Comparison of ENCODE assay signal across 30 cellular contexts in the genomic region with DNA sequence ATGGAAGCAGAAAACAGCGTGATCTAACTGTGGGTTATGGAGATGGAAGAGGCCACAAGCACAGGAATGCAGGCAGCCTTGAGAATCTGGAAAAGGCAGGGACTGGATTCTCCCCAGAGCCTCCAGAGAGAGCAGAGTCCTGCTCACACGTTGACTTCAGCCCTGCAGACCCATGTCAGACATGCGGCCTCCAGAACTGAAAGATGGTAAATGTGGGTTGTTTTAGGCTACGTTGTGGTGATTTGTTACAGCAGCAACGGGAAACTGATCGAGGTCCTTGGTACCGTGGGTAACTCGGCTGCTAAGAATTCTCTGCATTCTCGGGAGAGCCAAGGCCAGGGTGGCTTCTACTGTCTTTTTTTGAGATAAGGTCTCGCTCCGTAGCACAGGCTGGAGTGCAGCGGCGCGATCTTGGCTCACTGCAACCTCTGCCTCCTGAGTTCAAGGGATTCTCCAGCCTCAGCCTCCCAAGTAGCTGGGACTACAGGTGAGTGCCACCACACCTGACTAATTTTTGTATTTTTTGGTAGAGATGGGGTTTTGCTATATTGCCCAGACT.
"Had no signal": no experiment of that assay in that cellular context is flagged by ENCODE, and none has a peak within 500 bp of the region (broad histone marks: within the 10 kb centered on the region; RNA-seq: fewer than 3 reads in every experiment).

No MANE protein-coding gene starts in this region.

- H3K4me3 ChIP-seq: ascending aorta, cardiac muscle cell, colonic mucosa, dorsolateral prefrontal cortex, left lung, ovary, SK-N-MC, skin epidermis, thoracic aorta, upper lobe of left lung had no signal

- H3K4me3 Mint-ChIP-seq: activated CD4-positive, alpha-beta T cell treated with anti-CD3 and anti-CD28 coated beads for 36 hours; activated CD8-positive, alpha-beta T cell treated with anti-CD3 and anti-CD28 coated beads, Interleukin-2, amount 10 ng/mL, durations not matched to agents 7 days and 5 days; activated naive CD8-positive, alpha-beta T cell treated with anti-CD3 and anti-CD28 coated beads for 36 hours; brain; effector memory CD8-positive, alpha-beta T cell; naive B cell; nephron progenitor cell had no signal

- H3K27ac ChIP-seq: ascending aorta, cardiac muscle cell, colonic mucosa, dorsolateral prefrontal cortex, left lung, neutrophil, ovary, SK-N-MC, skin epidermis, thoracic aorta, upper lobe of left lung had no signal

- H3K36me3 Mint-ChIP-seq: activated naive CD8-positive, alpha-beta T cell treated with anti-CD3 and anti-CD28 coated beads for 36 hours; brain had no signal

- H3K36me3 ChIP-seq: ascending aorta, cardiac muscle cell, colonic mucosa, left lung, neutrophil, ovary, thoracic aorta, upper lobe of left lung had no signal

- ATAC-seq: activated CD4-positive, alpha-beta T cell treated with anti-CD3 and anti-CD28 coated beads for 36 hours; activated CD8-positive, alpha-beta T cell treated with anti-CD3 and anti-CD28 coated beads, Interleukin-2, amount 10 ng/mL, durations not matched to agents 7 days and 5 days; effector memory CD8-positive, alpha-beta T cell; left lung; sciatic nerve; stimulated activated naive CD8-positive, alpha-beta T cell treated with anti-CD3 and anti-CD28 coated beads, Interleukin-15, Interleukin-2, amounts not matched to agents 100 U/mL and 50 U/mL, for 24 hours had no signal

- H3K27me3 ChIP-seq: ascending aorta, cardiac muscle cell, colonic mucosa, ovary, upper lobe of left lung had no signal

- H3K27ac Mint-ChIP-seq: activated CD4-positive, alpha-beta T cell treated with anti-CD3 and anti-CD28 coated beads for 36 hours; activated CD8-positive, alpha-beta T cell treated with anti-CD3 and anti-CD28 coated beads, Interleukin-2, amount 10 ng/mL, durations not matched to agents 7 days and 5 days; activated naive CD8-positive, alpha-beta T cell treated with anti-CD3 and anti-CD28 coated beads for 36 hours; activated T-helper 2 cell treated with anti-CD3 and anti-CD28 coated beads, Interferon-gamma antibody, Interleukin-2, Interleukin-4, amounts not matched to agents 10 μg/mL and 5 μg/mL and 100 μg/mL, durations not matched to agents 14 hours and 24 hours and 36 hours; brain; effector memory CD8-positive, alpha-beta T cell; progenitor cell of endocrine pancreas had no signal

- H3K4me1 Mint-ChIP-seq: activated CD4-positive, alpha-beta T cell treated with anti-CD3 and anti-CD28 coated beads for 36 hours; activated naive CD8-positive, alpha-beta T cell treated with anti-CD3 and anti-CD28 coated beads for 36 hours; naive B cell had no signal

- DNase-seq: activated CD4-positive, alpha-beta T cell treated with anti-CD3 and anti-CD28 coated beads for 36 hours; activated CD4-positive, CD25-positive, alpha-beta regulatory T cell; activated CD8-positive, alpha-beta T cell treated with anti-CD3 and anti-CD28 coated beads, Interleukin-2, amount 10 ng/mL, durations not matched to agents 7 days and 5 days; activated naive CD4-positive, alpha-beta T cell treated with Interleukin-2 at 50 U/mL for 16 hours; activated naive CD8-positive, alpha-beta T cell treated with anti-CD3 and anti-CD28 coated beads for 36 hours; activated T-cell treated with anti-CD3 and anti-CD28 coated beads, Interleukin-2, amount 50 U/mL, for 48 hours; cerebellar nuclear complex; dorsolateral prefrontal cortex; effector memory CD8-positive, alpha-beta T cell; foreskin fibroblast; hippocampal formation; left lung; naive B cell; nephron progenitor cell; ovary; stimulated activated CD4-positive, alpha-beta T cell treated with anti-CD3 and anti-CD28 coated beads, Interleukin-12 subunit alpha, Interleukin-12 subunit beta, amount 100 ng/mL, for 4 hours; stimulated activated CD4-positive, alpha-beta T cell treated with anti-CD3 and anti-CD28 coated beads, Interleukin-4, amount 100 ng/mL, for 1 hour; stimulated activated naive CD8-positive, alpha-beta T cell treated with anti-CD3 and anti-CD28 coated beads, Interleukin-15, Interleukin-2, amounts not matched to agents 100 U/mL and 50 U/mL, for 24 hours; upper lobe of left lung had no signal

- H3K9me3 ChIP-seq: ascending aorta, colonic mucosa, neutrophil, ovary, thoracic aorta had no signal

- H3K4me1 ChIP-seq: colonic mucosa, left lung, upper lobe of left lung had no signal

- H3K9me3 Mint-ChIP-seq: activated T-helper 2 cell treated with anti-CD3 and anti-CD28 coated beads, Interferon-gamma antibody, Interleukin-2, Interleukin-4, amounts not matched to agents 10 μg/mL and 5 μg/mL and 100 μg/mL, durations not matched to agents 14 hours and 24 hours and 36 hours; effector memory CD8-positive, alpha-beta T cell had no signal
